Comparison of ENCODE assay signal across 8 cellular contexts in genomic region chr10:76303682-76304316, GRCh38.
A peak's percentile ranks its signal among the peaks of the same experiment; 100 is the strongest.
DNase-seq lines count a peak whose midpoint lies in the region; ATAC-seq and TF ChIP-seq lines count a peak whose summit lies in the region.

No MANE protein-coding gene starts in this region.

- peak overlapping the region; percentile 5; the same call in 1 of the 2 replicates for H3K4me2 ChIP-seq in PC-3 (ENCODE audit: low read length)

- DNase-seq in AG10803 (ENCODE audit: low read depth) (peak; percentile 82), LNCaP clone FGC (ENCODE audit: low read depth) (peak; percentile 82), PC-3 (peak; percentile 98), dedifferentiated amniotic fluid mesenchymal stem cell (ENCODE audit: extremely low spot score) (peak; percentile 47), left lobe of liver (ENCODE audit: low spot score) (peak; percentile 53), thyroid gland (peak; percentile 79)
- DNase-seq in activated CD8-positive, alpha-beta memory T cell treated with anti-CD3 and anti-CD28 coated beads for 24 hours: no peak

- TF ChIP-seq POLR2A in thyroid gland (IDR thresholded peaks at IDR 0.05): peak in 1 of 2 donors; percentile 1

- H3F3A ChIP-seq in PC-3 (ENCODE audit: low read length, unreplicated experiment): no peaks in the 10 kb centered on the region

- CTCF ChIA-PET in PC-3 (lab: Charles Lee): interaction anchor here (0.6 to 2.9 kb wide), 23 partner anchors 9 to 908 kb away, joined by 3 to 18 read pairs (median 4); partner anchors contain the start of gene ZNF503

- H4K20me1 ChIP-seq in PC-3 (ENCODE audit: low read length): no peaks in the 10 kb centered on the region

- H3K9me2 ChIP-seq in PC-3 (replicated peaks; ENCODE audit: low read length): 0 out of 2 replicates have a peak, but pooled peaks cover 3% of the 10 kb centered on the region

- H3K27me3 ChIP-seq in PC-3 (ENCODE audit: low read length) (peaks cover 13% of the 10 kb centered on the region; the same call in 1 of the 2 replicates), thyroid gland (no peaks in the 10 kb centered on the region)

- intact Hi-C loops in PC-3 (cut with micrococcal nuclease): loop anchor here (1.0 to 5.0 kb wide), 11 partner anchors 110 to 903 kb away; partner anchors contain the start of gene ZNF503
- intact Hi-C loops in thyroid gland (cut with DNase I): no loop called here

- no peaks in the 10 kb centered on the region for H3K79me2 ChIP-seq in PC-3 (ENCODE audit: low read length)

- H3K27ac ChIP-seq in PC-3 (ENCODE audit: low read length): no peak overlapping the region
- peak overlapping the region; percentile 45 to 78 (median 77) for H3K27ac ChIP-seq in thyroid gland

- BruUV-seq in PC-3 (replicated peaks; lab: Mats Ljungman, UMichigan): no TSS peak

- H3K4me3 ChIP-seq in AG10803 (ENCODE audit: low read length) (no peak overlapping the region), LNCaP clone FGC (ENCODE audit: low read depth, low read length) (no peak overlapping the region), PC-3 (ENCODE audit: low read length) (no peak overlapping the region), thyroid gland (replicated peaks in 1 of 3) (no peak overlapping the region)

- no peaks in the 10 kb centered on the region for H3K9me3 ChIP-seq in PC-3 (ENCODE audit: low read length)
- no peaks in the 10 kb centered on the region for H3K9me3 ChIP-seq in thyroid gland

- peaks cover 4% of the 10 kb centered on the region; the same call in 1 of the 2 replicates for H3K4me1 ChIP-seq in PC-3 (ENCODE audit: insufficient read depth, low read length)
- H3K4me1 ChIP-seq in thyroid gland: peaks cover 23 to 24% of the 10 kb centered on the region in 2 donors

- no peaks in the 10 kb centered on the region for H3K36me3 ChIP-seq in PC-3 (ENCODE audit: low read depth, low read length)
- H3K36me3 ChIP-seq in thyroid gland: no peaks in the 10 kb centered on the region

- WGBS in thyroid gland, 2 donors: 43 to 44% methylated on average over 8 of the region's 8 CpGs

- peak overlapping the region; percentile 32 for H2AFZ ChIP-seq in PC-3 (ENCODE audit: low read length)

- POLR2A ChIA-PET in PC-3 (lab: Charles Lee; ENCODE audit: unreplicated experiment): interaction anchor here (0.6 kb wide), 1 partner anchor 26 kb away, joined by 8 read pairs; no protein-coding TSS in a partner anchor

- no peak overlapping the region for H3K9ac ChIP-seq in PC-3 (ENCODE audit: low read length)

- peak; percentile 79 for TF ChIP-seq CTCF in AG10803 (conservative IDR thresholded peaks at IDR 0.05; ENCODE audit: low read length)
- TF ChIP-seq CTCF in LNCaP clone FGC (IDR thresholded peaks at IDR 0.05; ENCODE audit: control insufficient read depth, extremely low read depth, insufficient read depth): peak; percentile 92
- TF ChIP-seq CTCF in PC-3 (conservative IDR thresholded peaks at IDR 0.05; ENCODE audit: low read depth, low read length): peak; percentile 100
- peak in 4 of 6 experiments; percentile 38 to 57 (median 56) for TF ChIP-seq CTCF in thyroid gland (IDR thresholded peaks at IDR 0.05)

- ATAC-seq in GM18868 (IDR thresholded peaks at IDR 0.05; ENCODE audit: unreplicated experiment) (peak; percentile 64), PC-3 (peak; percentile 98), left lobe of liver (peak; percentile 95)
